ENCODE assay signal across 2 cellular contexts in the genomic region with DNA sequence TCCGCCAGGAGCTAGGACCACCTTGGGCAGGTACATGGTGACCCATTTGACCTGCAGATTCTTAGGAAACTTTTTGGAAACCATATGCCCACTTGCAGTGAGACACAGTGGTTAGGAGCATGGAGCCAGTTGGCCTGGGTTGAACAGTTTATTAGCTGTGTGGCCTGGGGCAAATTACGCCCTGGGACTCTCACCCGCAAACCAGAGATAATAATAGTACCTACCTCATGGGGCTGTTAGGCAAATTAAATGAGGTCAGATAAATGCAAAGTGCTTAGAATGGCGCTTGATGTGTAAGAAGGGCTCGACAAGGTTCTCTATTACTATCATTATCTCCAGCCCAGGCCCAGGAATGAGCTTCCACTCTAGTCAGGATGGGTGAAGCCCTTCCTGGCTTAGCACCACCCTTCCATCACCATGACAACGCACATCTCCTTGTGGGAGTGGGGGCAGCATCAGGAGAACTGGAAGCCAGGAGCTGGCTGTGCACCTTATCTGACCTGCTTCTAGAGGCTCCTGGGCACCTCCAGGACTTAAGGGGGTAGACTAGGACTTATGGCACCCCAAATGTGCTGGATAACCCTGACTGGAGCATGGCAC.
TF ChIP-seq lines count a peak whose summit lies in the region.

No MANE protein-coding gene starts in this region.

TF ChIP-seq in liver, 16 proteins besides CTCF, POLR2A, EP300 and RAD21:
- no peak for TF ChIP-seq NR2F2 (IDR thresholded peaks at IDR 0.05)
- TF ChIP-seq EGR1 (IDR thresholded peaks at IDR 0.05; ENCODE audit: low read depth in 2 of 2) = no peak
- TF ChIP-seq FOXA2 (IDR thresholded peaks at IDR 0.05) = peak; percentile 0
- TF ChIP-seq, protein P1, sequence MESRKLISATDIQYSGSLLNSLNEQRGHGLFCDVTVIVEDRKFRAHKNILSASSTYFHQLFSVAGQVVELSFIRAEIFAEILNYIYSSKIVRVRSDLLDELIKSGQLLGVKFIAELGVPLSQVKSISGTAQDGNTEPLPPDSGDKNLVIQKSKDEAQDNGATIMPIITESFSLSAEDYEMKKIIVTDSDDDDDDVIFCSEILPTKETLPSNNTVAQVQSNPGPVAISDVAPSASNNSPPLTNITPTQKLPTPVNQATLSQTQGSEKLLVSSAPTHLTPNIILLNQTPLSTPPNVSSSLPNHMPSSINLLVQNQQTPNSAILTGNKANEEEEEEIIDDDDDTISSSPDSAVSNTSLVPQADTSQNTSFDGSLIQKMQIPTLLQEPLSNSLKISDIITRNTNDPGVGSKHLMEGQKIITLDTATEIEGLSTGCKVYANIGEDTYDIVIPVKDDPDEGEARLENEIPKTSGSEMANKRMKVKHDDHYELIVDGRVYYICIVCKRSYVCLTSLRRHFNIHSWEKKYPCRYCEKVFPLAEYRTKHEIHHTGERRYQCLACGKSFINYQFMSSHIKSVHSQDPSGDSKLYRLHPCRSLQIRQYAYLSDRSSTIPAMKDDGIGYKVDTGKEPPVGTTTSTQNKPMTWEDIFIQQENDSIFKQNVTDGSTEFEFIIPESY (IDR thresholded peaks at IDR 0.05) = no peak
- no peak for TF ChIP-seq SP1 (IDR thresholded peaks at IDR 0.05)
- no peak for TF ChIP-seq RXRA (IDR thresholded peaks at IDR 0.05)
- TF ChIP-seq YY1 (IDR thresholded peaks at IDR 0.05) = peak; percentile 46
- TF ChIP-seq, protein P2, sequence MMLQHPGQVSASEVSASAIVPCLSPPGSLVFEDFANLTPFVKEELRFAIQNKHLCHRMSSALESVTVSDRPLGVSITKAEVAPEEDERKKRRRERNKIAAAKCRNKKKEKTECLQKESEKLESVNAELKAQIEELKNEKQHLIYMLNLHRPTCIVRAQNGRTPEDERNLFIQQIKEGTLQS (IDR thresholded peaks at IDR 0.05) = no peak
- no peak for TF ChIP-seq JUND (IDR thresholded peaks at IDR 0.05)
- TF ChIP-seq HNF4A (conservative IDR thresholded peaks at IDR 0.05) = no peak
- TF ChIP-seq, protein P3, sequence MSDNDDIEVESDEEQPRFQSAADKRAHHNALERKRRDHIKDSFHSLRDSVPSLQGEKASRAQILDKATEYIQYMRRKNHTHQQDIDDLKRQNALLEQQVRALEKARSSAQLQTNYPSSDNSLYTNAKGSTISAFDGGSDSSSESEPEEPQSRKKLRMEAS (IDR thresholded peaks at IDR 0.05) = no peak
- TF ChIP-seq, protein P4, sequence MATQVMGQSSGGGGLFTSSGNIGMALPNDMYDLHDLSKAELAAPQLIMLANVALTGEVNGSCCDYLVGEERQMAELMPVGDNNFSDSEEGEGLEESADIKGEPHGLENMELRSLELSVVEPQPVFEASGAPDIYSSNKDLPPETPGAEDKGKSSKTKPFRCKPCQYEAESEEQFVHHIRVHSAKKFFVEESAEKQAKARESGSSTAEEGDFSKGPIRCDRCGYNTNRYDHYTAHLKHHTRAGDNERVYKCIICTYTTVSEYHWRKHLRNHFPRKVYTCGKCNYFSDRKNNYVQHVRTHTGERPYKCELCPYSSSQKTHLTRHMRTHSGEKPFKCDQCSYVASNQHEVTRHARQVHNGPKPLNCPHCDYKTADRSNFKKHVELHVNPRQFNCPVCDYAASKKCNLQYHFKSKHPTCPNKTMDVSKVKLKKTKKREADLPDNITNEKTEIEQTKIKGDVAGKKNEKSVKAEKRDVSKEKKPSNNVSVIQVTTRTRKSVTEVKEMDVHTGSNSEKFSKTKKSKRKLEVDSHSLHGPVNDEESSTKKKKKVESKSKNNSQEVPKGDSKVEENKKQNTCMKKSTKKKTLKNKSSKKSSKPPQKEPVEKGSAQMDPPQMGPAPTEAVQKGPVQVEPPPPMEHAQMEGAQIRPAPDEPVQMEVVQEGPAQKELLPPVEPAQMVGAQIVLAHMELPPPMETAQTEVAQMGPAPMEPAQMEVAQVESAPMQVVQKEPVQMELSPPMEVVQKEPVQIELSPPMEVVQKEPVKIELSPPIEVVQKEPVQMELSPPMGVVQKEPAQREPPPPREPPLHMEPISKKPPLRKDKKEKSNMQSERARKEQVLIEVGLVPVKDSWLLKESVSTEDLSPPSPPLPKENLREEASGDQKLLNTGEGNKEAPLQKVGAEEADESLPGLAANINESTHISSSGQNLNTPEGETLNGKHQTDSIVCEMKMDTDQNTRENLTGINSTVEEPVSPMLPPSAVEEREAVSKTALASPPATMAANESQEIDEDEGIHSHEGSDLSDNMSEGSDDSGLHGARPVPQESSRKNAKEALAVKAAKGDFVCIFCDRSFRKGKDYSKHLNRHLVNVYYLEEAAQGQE (IDR thresholded peaks at IDR 0.05) = no peak

TF ChIP-seq in HepG2, 621 proteins besides CTCF, POLR2A, EP300 and RAD21:
- TF ChIP-seq, protein P5, sequence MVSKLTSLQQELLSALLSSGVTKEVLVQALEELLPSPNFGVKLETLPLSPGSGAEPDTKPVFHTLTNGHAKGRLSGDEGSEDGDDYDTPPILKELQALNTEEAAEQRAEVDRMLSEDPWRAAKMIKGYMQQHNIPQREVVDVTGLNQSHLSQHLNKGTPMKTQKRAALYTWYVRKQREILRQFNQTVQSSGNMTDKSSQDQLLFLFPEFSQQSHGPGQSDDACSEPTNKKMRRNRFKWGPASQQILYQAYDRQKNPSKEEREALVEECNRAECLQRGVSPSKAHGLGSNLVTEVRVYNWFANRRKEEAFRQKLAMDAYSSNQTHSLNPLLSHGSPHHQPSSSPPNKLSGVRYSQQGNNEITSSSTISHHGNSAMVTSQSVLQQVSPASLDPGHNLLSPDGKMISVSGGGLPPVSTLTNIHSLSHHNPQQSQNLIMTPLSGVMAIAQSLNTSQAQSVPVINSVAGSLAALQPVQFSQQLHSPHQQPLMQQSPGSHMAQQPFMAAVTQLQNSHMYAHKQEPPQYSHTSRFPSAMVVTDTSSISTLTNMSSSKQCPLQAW (CRISPR knock-in tag; IDR thresholded peaks at IDR 0.05) = no peak
- TF ChIP-seq SMAD3 (CRISPR knock-in tag; IDR thresholded peaks at IDR 0.05) = no peak
- TF ChIP-seq SP140L (CRISPR knock-in tag; IDR thresholded peaks at IDR 0.05; ENCODE audit: borderline replicate concordance) = no peak
- TF ChIP-seq ZNF83 (CRISPR knock-in tag; IDR thresholded peaks at IDR 0.05; ENCODE audit: borderline replicate concordance) = no peak
- TF ChIP-seq ZNF326 (CRISPR knock-in tag; IDR thresholded peaks at IDR 0.05; ENCODE audit: borderline replicate concordance) = no peak
- no peak for TF ChIP-seq SCMH1 (CRISPR knock-in tag; IDR thresholded peaks at IDR 0.05; ENCODE audit: borderline replicate concordance)
- no peak for TF ChIP-seq MED13 (CRISPR knock-in tag; IDR thresholded peaks at IDR 0.05)
- no peak for TF ChIP-seq HMGA1 (CRISPR knock-in tag; conservative IDR thresholded peaks at IDR 0.05)
- no peak for TF ChIP-seq HOXA3 (CRISPR knock-in tag; IDR thresholded peaks at IDR 0.05)
- no peak for TF ChIP-seq ZNF7 (CRISPR knock-in tag; IDR thresholded peaks at IDR 0.05)
